Comparison of ENCODE assay signal across 8 cellular contexts in the genomic region with DNA sequence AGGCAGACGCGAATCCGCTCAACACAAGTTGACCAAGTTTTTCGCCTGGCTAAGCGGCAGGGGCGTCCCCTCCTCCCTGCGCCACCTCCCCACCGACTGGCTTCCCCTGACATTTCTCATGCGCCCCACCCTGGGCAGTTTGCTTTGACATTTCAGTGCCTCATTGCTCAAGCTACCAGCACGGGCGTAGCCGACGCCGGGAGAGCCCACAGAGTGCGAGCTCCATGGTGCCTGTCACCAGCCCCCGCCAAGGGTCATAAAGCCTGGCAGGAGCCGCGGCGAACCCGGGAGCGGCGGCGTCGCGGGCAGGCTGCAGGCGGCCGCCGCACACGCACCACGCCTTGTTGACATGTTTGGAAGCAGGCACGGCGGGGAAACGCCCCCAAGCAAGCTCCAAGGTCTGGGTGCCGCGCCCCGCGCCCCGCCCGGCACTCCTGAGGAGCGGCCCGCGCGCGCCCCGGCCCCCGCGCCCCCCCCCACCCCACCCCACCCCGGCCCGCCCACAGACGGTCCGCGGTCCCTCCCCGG. TPM values are rescaled to one million over a fixed set of nuclear protein-coding genes. Genes with fewer than 3 reads are reported as not detected.
DNase-seq lines count a peak whose midpoint lies in the region; ATAC-seq and TF ChIP-seq lines count a peak whose summit lies in the region.

No MANE protein-coding gene starts in this region.

- H3K9me3 Mint-ChIP-seq in activated naive CD4-positive, alpha-beta T cell treated with anti-CD3 and anti-CD28 coated beads, Interleukin-2, amount 50 U/mL, for 72 hours = no peaks in the 10 kb centered on the region
- no peaks in the 10 kb centered on the region for H3K9me3 Mint-ChIP-seq in type B pancreatic cell

- H3K27me3 ChIP-seq in SK-N-SH (ENCODE audit: insufficient read depth) (no peaks in the 10 kb centered on the region), trophoblast cell (ENCODE audit: insufficient read depth, low read length) (no peaks in the 10 kb centered on the region)

- H3K79me2 ChIP-seq in SK-N-SH (ENCODE audit: insufficient read depth) (peaks cover 51% of the 10 kb centered on the region), trophoblast cell (ENCODE audit: control insufficient read depth, insufficient read depth, low read length, poor library complexity) (peaks cover 22% of the 10 kb centered on the region)

- peaks cover 15% of the 10 kb centered on the region for H3F3A ChIP-seq in SK-N-SH (replicated peaks; ENCODE audit: insufficient read depth)

- H3K14ac ChIP-seq in trophoblast cell (ENCODE audit: low read length) = peak overlapping the region; percentile 67

- H2AFZ ChIP-seq in SK-N-SH (ENCODE audit: low read depth) (no peak overlapping the region), trophoblast cell (ENCODE audit: insufficient read depth, low read length, poor library complexity) (no peak overlapping the region)

- peaks cover 49% of the 10 kb centered on the region for H3K4me1 Mint-ChIP-seq in type B pancreatic cell (ENCODE audit: unreplicated experiment)

- H3K79me1 ChIP-seq in trophoblast cell (ENCODE audit: low read length) = peaks cover 19% of the 10 kb centered on the region

- H3K18ac ChIP-seq in trophoblast cell (ENCODE audit: low read length) = peak overlapping the region; percentile 73

- peaks cover 10 to 27% of the 10 kb centered on the region in 2 donors for H3K36me3 Mint-ChIP-seq in activated naive CD4-positive, alpha-beta T cell treated with anti-CD3 and anti-CD28 coated beads, Interleukin-2, amount 50 U/mL, for 72 hours
- H3K36me3 Mint-ChIP-seq in type B pancreatic cell = peaks cover 7% of the 10 kb centered on the region

- H3K27ac Mint-ChIP-seq in activated naive CD4-positive, alpha-beta T cell treated with anti-CD3 and anti-CD28 coated beads, Interleukin-2, amount 50 U/mL, for 72 hours = peak overlapping the region; percentile 81 to 96
- peak overlapping the region; percentile 96 for H3K27ac Mint-ChIP-seq in type B pancreatic cell

- H3K4me2 ChIP-seq in SK-N-SH (peak overlapping the region; percentile 74), trophoblast cell (ENCODE audit: low read length) (peak overlapping the region; percentile 88)

- POLR2A ChIA-PET in SK-N-SH (lab: Yijun Ruan, JAX) = interaction anchor here (0.6 to 1.0 kb wide), 2 partner anchors 26 to 301 kb away, joined by 3 read pairs; partner anchors contain the start of gene MYCBP2

- H3K4me3 ChIP-seq in SK-N-SH (ENCODE audit: low read depth in 2 of 2, low read length in 1 of 2) (peak overlapping the region; percentile 87 to 92), trophoblast cell (ENCODE audit: low read depth, low read length) (peak overlapping the region; percentile 89)

- no peak overlapping the region for H2AK5ac ChIP-seq in trophoblast cell (ENCODE audit: low read length)

- peak overlapping the region; percentile 97 for H3K4ac ChIP-seq in trophoblast cell (ENCODE audit: low read depth, low read length)

- H3K9ac ChIP-seq in SK-N-SH (peak overlapping the region; percentile 98; the same call in 1 of the 2 replicates), trophoblast cell (ENCODE audit: low read length) (peak overlapping the region; percentile 84)

- no peak overlapping the region for H4K12ac ChIP-seq in trophoblast cell (ENCODE audit: low read depth, low read length)

- peaks cover 2% of the 10 kb centered on the region for H3K27me3 Mint-ChIP-seq in type B pancreatic cell

- TF ChIP-seq CTCF in SK-N-SH (IDR thresholded peaks at IDR 0.05) (no peak), type B pancreatic cell (conservative IDR thresholded peaks at IDR 0.05) (no peak)

- H2BK120ac ChIP-seq in trophoblast cell (ENCODE audit: insufficient read depth, low read length, poor library complexity) = no peak overlapping the region

- no peak overlapping the region for H3K23ac ChIP-seq in trophoblast cell (ENCODE audit: low read length)

- no peak overlapping the region for H2BK12ac ChIP-seq in trophoblast cell (ENCODE audit: low read length)

- WGBS in SK-N-SH (ENCODE audit: low lambda C conversion rate) = 4% methylated on average over 14 of the region's 53 CpGs
- WGBS in trophoblast cell (ENCODE audit: extremely low coverage, insufficient coverage, insufficient read length) = no CpG with 5 or more reads among the region's 53 CpGs

- H3K4me1 ChIP-seq in SK-N-SH (ENCODE audit: control insufficient read depth in 1 of 2, insufficient read depth in 2 of 2, low read depth in 1 of 2, low read length in 1 of 2) (peaks cover 9 to 18% of the 10 kb centered on the region in 2 experiments; a peak in 3 of 4 replicates), trophoblast cell (ENCODE audit: control insufficient read depth in 1 of 2, insufficient read depth in 2 of 2, low read length in 2 of 2) (peaks cover 5 to 20% of the 10 kb centered on the region in 2 experiments)

- H4K8ac ChIP-seq in trophoblast cell (ENCODE audit: low read depth, low read length) = peak overlapping the region; percentile 40

- H3K9me2 ChIP-seq in SK-N-SH = no peaks in the 10 kb centered on the region

- in situ Hi-C loops in KBM-7 (cut with MboI; ENCODE audit: low pct_unique_long_range_greater_than_20kb, low sequenced_read_pairs) = no loop called here

- CTCF ChIA-PET in SK-N-SH (lab: Yijun Ruan, JAX) = interaction anchor here (0.5 to 2.4 kb wide), 3 partner anchors 25 to 452 kb away, joined by 3 to 18 read pairs (median 4); no protein-coding TSS in a partner anchor

- peak; percentile 57 for ATAC-seq in GM21717 (IDR thresholded peaks at IDR 0.05; ENCODE audit: unreplicated experiment)
- peak; percentile 69 to 80 for ATAC-seq in activated naive CD4-positive, alpha-beta T cell treated with anti-CD3 and anti-CD28 coated beads, Interleukin-2, amount 50 U/mL, for 72 hours
- peak; percentile 79 for ATAC-seq in Right ventricle myocardium superior (ENCODE audit: poor library complexity)

- no peak for TF ChIP-seq EP300 in SK-N-SH (IDR thresholded peaks at IDR 0.05; ENCODE audit: borderline replicate concordance in 1 of 2, low read depth in 1 of 2, low read length in 1 of 2)

- H3K36me3 ChIP-seq in SK-N-SH (replicated peaks in 1 of 2; ENCODE audit: control insufficient read depth in 1 of 2, insufficient read depth in 2 of 2, low read length in 1 of 2) (peaks cover 4 to 5% of the 10 kb centered on the region in 2 experiments), trophoblast cell (ENCODE audit: control insufficient read depth in 1 of 2, insufficient read depth in 2 of 2, low read length in 2 of 2) (peaks cover 0 to 2% of the 10 kb centered on the region in 2 experiments)

- peak overlapping the region; percentile 98 for H3K4me3 Mint-ChIP-seq in type B pancreatic cell

- intact Hi-C loops in Right ventricle myocardium superior (cut with DNase I) = no loop called here

- no peak for TF ChIP-seq RAD21 in SK-N-SH (IDR thresholded peaks at IDR 0.05; ENCODE audit: low read length)

- H3K27ac ChIP-seq in SK-N-SH (ENCODE audit: low read depth in 2 of 2, low read length in 1 of 2) (peak overlapping the region; percentile 82 to 89; a peak in 2 of 4 replicates), trophoblast cell (ENCODE audit: low read depth, low read length) (peak overlapping the region; percentile 91)

- peak; percentile 75 for DNase-seq in EH (ENCODE audit: low read depth)
- DNase-seq in KBM-7 = peak; percentile 77
- DNase-seq in SK-N-SH = peak; percentile 83
- peak; percentile 70 to 88 for DNase-seq in activated naive CD4-positive, alpha-beta T cell treated with anti-CD3 and anti-CD28 coated beads, Interleukin-2, amount 50 U/mL, for 72 hours (ENCODE audit: low spot score in 2 of 2)
- peak; percentile 94 for DNase-seq in Right ventricle myocardium superior
- peak; percentile 92 to 93 for DNase-seq in trophoblast cell
- DNase-seq in type B pancreatic cell (ENCODE audit: extremely low spot score, unreplicated experiment) = peak; percentile 77

- H4K91ac ChIP-seq in trophoblast cell (ENCODE audit: low read depth, low read length) = peak overlapping the region; percentile 100

- peak overlapping the region; percentile 97 for H2BK5ac ChIP-seq in trophoblast cell (ENCODE audit: low read depth, low read length, poor library complexity)

- H4K20me1 ChIP-seq in SK-N-SH (ENCODE audit: insufficient read depth) = peaks cover 50% of the 10 kb centered on the region

- H3K9me3 ChIP-seq in SK-N-SH (no peaks in the 10 kb centered on the region), trophoblast cell (ENCODE audit: insufficient read depth, low read depth, low read length) (no peaks in the 10 kb centered on the region)

TF ChIP-seq in SK-N-SH, 30 proteins besides CTCF, POLR2A, EP300 and RAD21:
- peak; percentile 84 for TF ChIP-seq MAX (IDR thresholded peaks at IDR 0.05; ENCODE audit: low read depth)
- TF ChIP-seq SIN3A (IDR thresholded peaks at IDR 0.05; ENCODE audit: borderline replicate concordance, low read depth, low read length) = peak; percentile 88
- no peak for TF ChIP-seq USF2 (IDR thresholded peaks at IDR 0.05; ENCODE audit: borderline replicate concordance, low read depth, low read length)
- peak; percentile 95 for TF ChIP-seq MXI1 (IDR thresholded peaks at IDR 0.05; ENCODE audit: low read depth, low read length)
- no peak for TF ChIP-seq JUND (IDR thresholded peaks at IDR 0.05)
TF ChIP-seq in SK-N-SH: peak in this region for 3.

RNA-seq across cellular contexts. Expression of gene FBXL3, which starts 0.6 kb away (rescaled TPM):
- polyA plus RNA-seq in SK-N-SH (2012; rRNA removed) = 13.6 and 19.2 TPM in 2 replicates
- polyA plus RNA-seq in SK-N-SH (2012; cell fraction: cytosol; rRNA removed) = 17.6 and 18.6 TPM in 2 replicates
- polyA plus RNA-seq in SK-N-SH (2012; cell fraction: nucleus; rRNA removed) = 15.6 and 17.6 TPM in 2 replicates
- 10 to 100 TPM; 32.0 to 39.0 TPM for total RNA-seq in activated naive CD4-positive, alpha-beta T cell treated with anti-CD3 and anti-CD28 coated beads, Interleukin-2, amount 50 U/mL, for 72 hours
- total RNA-seq in Right ventricle myocardium superior (27.6 TPM), type B pancreatic cell (ENCODE audit: low replicate concordance) (28.7 and 36.6 TPM in 2 replicates)
- polyA plus RNA-seq in trophoblast cell (2013) = 32.8 and 33.1 TPM in 2 replicates

RNA-seq across cellular contexts. Expression of gene CLN5, which starts 34.4 kb away (rescaled TPM):
- polyA plus RNA-seq in SK-N-SH (2012; rRNA removed) = 11.6 and 13.3 TPM in 2 replicates
- 12.6 and 16.3 TPM in 2 replicates for polyA plus RNA-seq in SK-N-SH (2012; cell fraction: cytosol; rRNA removed)
- 17.4 and 25.0 TPM in 2 replicates for polyA plus RNA-seq in SK-N-SH (2012; cell fraction: nucleus; rRNA removed)
- total RNA-seq in activated naive CD4-positive, alpha-beta T cell treated with anti-CD3 and anti-CD28 coated beads, Interleukin-2, amount 50 U/mL, for 72 hours = 10 to 100 TPM in 1 of 2 donors, 1 to 10 TPM in 1; 9.6 to 12.5 TPM
- 15.0 TPM for total RNA-seq in Right ventricle myocardium superior
- polyA plus RNA-seq in trophoblast cell (2013) = 17.6 and 18.6 TPM in 2 replicates
- 24.9 and 25.6 TPM in 2 replicates for total RNA-seq in type B pancreatic cell (ENCODE audit: low replicate concordance)

Comparison
In these comparisons a context has a peak if more than half of its experiments do, and no peak if none do; other contexts are left out.
1. Peak in every context shown above with its lines: DNase-seq, ATAC-seq, H3K4me3 ChIP-seq and H3K27ac ChIP-seq.